ENCODE assay signal across 8 cellular contexts in the genomic region with DNA sequence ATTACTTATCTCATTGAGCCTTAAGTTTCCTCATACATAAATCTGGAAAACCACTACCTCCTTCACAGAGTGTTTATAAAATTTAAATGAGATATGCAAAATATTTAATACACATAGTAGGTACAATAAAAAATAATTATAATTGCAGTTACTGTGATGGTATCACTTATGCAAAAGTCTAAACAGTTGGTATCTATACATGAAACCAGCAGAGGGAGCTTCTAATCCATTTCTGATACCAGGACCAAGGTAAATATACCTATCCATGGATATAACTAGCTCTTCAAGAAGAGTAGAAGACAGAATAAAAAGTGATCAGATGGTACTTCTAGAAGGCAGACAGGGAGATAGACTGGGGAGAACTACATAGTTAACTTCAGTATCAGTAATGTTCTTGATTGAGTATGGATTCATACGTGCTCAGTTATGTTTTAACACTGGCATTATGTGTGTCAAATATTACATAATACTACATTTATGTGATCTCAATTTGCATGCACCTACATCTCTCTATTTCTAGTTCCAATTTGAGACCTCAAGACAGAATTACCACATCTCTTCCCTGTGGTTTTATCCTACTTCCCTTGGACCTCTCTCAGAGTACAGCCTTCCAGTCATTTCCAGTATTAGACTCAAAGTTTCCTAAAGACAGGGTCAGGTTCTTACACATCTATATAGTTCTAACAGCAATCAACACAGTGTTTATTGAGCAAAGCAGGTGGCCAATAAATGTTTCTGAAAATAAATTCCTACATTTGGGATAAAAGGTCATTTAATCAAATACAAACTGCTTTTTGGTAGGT. TPM values are rescaled to one million over a fixed set of nuclear protein-coding genes. Genes with fewer than 3 reads are reported as not detected.
DNase-seq lines count a peak whose midpoint lies in the region; ATAC-seq, FAIRE-seq and TF ChIP-seq lines count a peak whose summit lies in the region.

No MANE protein-coding gene starts in this region.

- no peaks in the 10 kb centered on the region for H3K4me1 Mint-ChIP-seq in stimulated activated effector memory CD8-positive, alpha-beta T cell treated with anti-CD3 and anti-CD28 coated beads, Interleukin-12 subunit alpha, Interleukin-12 subunit beta, amount 100 ng/mL, for 72 hours

- ATAC-seq in stimulated activated effector memory CD8-positive, alpha-beta T cell treated with anti-CD3 and anti-CD28 coated beads, Interleukin-12 subunit alpha, Interleukin-12 subunit beta, amount 100 ng/mL, for 72 hours = no peak
- ATAC-seq in HG02852 (IDR thresholded peaks at IDR 0.05; ENCODE audit: unreplicated experiment) = no peak

- peaks cover 73% of the 10 kb centered on the region for H3K36me3 Mint-ChIP-seq in stimulated activated effector memory CD8-positive, alpha-beta T cell treated with anti-CD3 and anti-CD28 coated beads, Interleukin-12 subunit alpha, Interleukin-12 subunit beta, amount 100 ng/mL, for 72 hours

- DNase-seq in D341Med (ENCODE audit: low spot score) = peak; percentile 15
- peak; percentile 17 for DNase-seq in H4 (ENCODE audit: low spot score)
- DNase-seq in RKO (ENCODE audit: low spot score) = peak; percentile 46
- DNase-seq in fibroblast of peridontal ligament (ENCODE audit: extremely low read depth) = peak; percentile 23
- no peak for DNase-seq in stimulated activated effector memory CD8-positive, alpha-beta T cell treated with anti-CD3 and anti-CD28 coated beads, Interleukin-12 subunit alpha, Interleukin-12 subunit beta, amount 100 ng/mL, for 72 hours (ENCODE audit: low spot score in 2 of 2)
- no peak for DNase-seq in urothelium cell line (ENCODE audit: low spot score)
- no peak for DNase-seq in WERI-Rb-1

- no peak overlapping the region for H3K4me3 ChIP-seq in WERI-Rb-1 (ENCODE audit: low read depth, low read length)

- H3K4me3 Mint-ChIP-seq in stimulated activated effector memory CD8-positive, alpha-beta T cell treated with anti-CD3 and anti-CD28 coated beads, Interleukin-12 subunit alpha, Interleukin-12 subunit beta, amount 100 ng/mL, for 72 hours = no peak overlapping the region

- no peak for TF ChIP-seq CTCF in WERI-Rb-1 (IDR thresholded peaks at IDR 0.05; ENCODE audit: low read depth, low read length)

- no peaks in the 10 kb centered on the region for H3K9me3 ChIP-seq in WERI-Rb-1 (ENCODE audit: severe bottlenecking)

- no peaks in the 10 kb centered on the region for H3K9me3 Mint-ChIP-seq in stimulated activated effector memory CD8-positive, alpha-beta T cell treated with anti-CD3 and anti-CD28 coated beads, Interleukin-12 subunit alpha, Interleukin-12 subunit beta, amount 100 ng/mL, for 72 hours

- no peak overlapping the region for H3K27ac Mint-ChIP-seq in stimulated activated effector memory CD8-positive, alpha-beta T cell treated with anti-CD3 and anti-CD28 coated beads, Interleukin-12 subunit alpha, Interleukin-12 subunit beta, amount 100 ng/mL, for 72 hours

- no peaks in the 10 kb centered on the region for H3K27me3 ChIP-seq in WERI-Rb-1 (ENCODE audit: insufficient read depth, low read depth, severe bottlenecking)

- no peak for FAIRE-seq in urothelium cell line (lab: Jason Lieb, UNC)

- H3K27ac ChIP-seq in WERI-Rb-1 = no peak overlapping the region

- no peaks in the 10 kb centered on the region for H3K36me3 ChIP-seq in WERI-Rb-1

RNA-seq across cellular contexts. Expression of gene TSG101, which starts 13.7 kb away (rescaled TPM):
- total RNA-seq in H4 (2014; rRNA removed; shearing (Covaris generic)) = 125 and 144 TPM in 2 replicates

RNA-seq across cellular contexts. Expression of gene UEVLD, which starts 48.1 kb away (rescaled TPM):
- total RNA-seq in H4 (2014; rRNA removed; shearing (Covaris generic)) = 39.9 and 52.9 TPM in 2 replicates

RNA-seq across cellular contexts. Expression of gene MISFA, which starts 59.2 kb away (rescaled TPM):
- 2.8 and 4.3 TPM in 2 replicates for total RNA-seq in H4 (2014; rRNA removed; shearing (Covaris generic))

Comparison
In these comparisons a context has a peak if more than half of its experiments do, and no peak if none do; other contexts are left out.
1. DNase-seq: peak in D341Med (single experiment), H4 (single experiment), RKO (single experiment) and fibroblast of peridontal ligament (single experiment); none in stimulated activated effector memory CD8-positive, alpha-beta T cell treated with anti-CD3 and anti-CD28 coated beads, Interleukin-12 subunit alpha, Interleukin-12 subunit beta, amount 100 ng/mL, for 72 hours (0 of 2), urothelium cell line (single experiment) and WERI-Rb-1 (single experiment).